8 cellular contexts compared by ENCODE assay signal in genomic region chr15:74873036-74873755, GRCh38. TPM values are rescaled to one million over a fixed set of nuclear protein-coding genes. Genes with fewer than 3 reads are reported as not detected.
DNase-seq lines count a peak whose midpoint lies in the region; ATAC-seq and TF ChIP-seq lines count a peak whose summit lies in the region.

SCAMP2 (minus strand) TSS chr15:74873365; CDS start chr15:74873255, 110 bp downstream.

- peak within 1 kb of the TSS; percentile 76 to 86 for H3K4me3 ChIP-seq in cardiac fibroblast (replicated peaks in 1 of 2; ENCODE audit: low read depth in 2 of 2, low read length in 2 of 2)

- H3K4me3 Mint-ChIP-seq in activated B cell treated with CpG ODN at 0.5 μM for 24 hours (peak within 1 kb of the TSS; percentile 90), immature natural killer cell (peak within 1 kb of the TSS; percentile 93 to 100 (median 99))

- H3K27me3 Mint-ChIP-seq in activated B cell treated with CpG ODN at 0.5 μM for 24 hours = no peaks in the 10 kb centered on the region
- H3K27me3 Mint-ChIP-seq in immature natural killer cell (ENCODE audit: low read depth in 3 of 3) = peaks cover 1 to 12% (median 9%) of the 10 kb centered on the region in 3 donors

- H3K27ac Mint-ChIP-seq in activated B cell treated with CpG ODN at 0.5 μM for 24 hours (peak within 1 kb of the TSS; percentile 94), immature natural killer cell (peak within 1 kb of the TSS; percentile 94 to 98 (median 96))

- TF ChIP-seq CTCF in AG09319 (IDR thresholded peaks at IDR 0.05; ENCODE audit: low read depth, low read length) (no peak), activated B cell treated with CpG ODN at 0.5 μM for 24 hours (IDR thresholded peaks at IDR 0.05) (no peak), cardiac fibroblast (IDR thresholded peaks at IDR 0.05; ENCODE audit: low read depth, low read length) (no peak)

- CTCF ChIA-PET in activated B cell treated with CpG ODN at 0.5 μM for 24 hours (lab: Charles Lee) = interaction anchor here (0.9 to 1.3 kb wide), 2 partner anchors 28 to 29 kb away, joined by 5 to 7 read pairs; no protein-coding TSS in a partner anchor

- DNase-seq in AG09319 (ENCODE audit: extremely low read depth, low read depth) (peak; percentile 81), NCI-H345 (lab: John Stamatoyannopoulos, UW) (peak; percentile 88), activated B cell treated with CpG ODN at 0.5 μM for 24 hours (peak; percentile 90), cardiac fibroblast (ENCODE audit: low read depth in 2 of 2) (peak; percentile 96 to 97), immature natural killer cell (peak; percentile 94 to 95 (median 95)), smooth muscle cell of the brain vasculature (ENCODE audit: low read depth, low spot score) (peak; percentile 86)

- intact Hi-C loops in activated B cell treated with CpG ODN at 0.5 μM for 24 hours (cut with micrococcal nuclease) = loop anchor here (1.0 to 2.0 kb wide), 7 partner anchors 17 to 332 kb away; partner anchors contain the start of genes ARID3B, CLK3, COX5A and FAM219B

- H3K9me3 Mint-ChIP-seq in activated B cell treated with CpG ODN at 0.5 μM for 24 hours (no peaks in the 10 kb centered on the region), immature natural killer cell (no peaks in the 10 kb centered on the region)

- ATAC-seq in GM19025 (IDR thresholded peaks at IDR 0.05; ENCODE audit: low read depth, unreplicated experiment) = peak; percentile 72
- ATAC-seq in HG03280 (IDR thresholded peaks at IDR 0.05; ENCODE audit: unreplicated experiment) = peak; percentile 84
- peak; percentile 93 for ATAC-seq in activated B cell treated with CpG ODN at 0.5 μM for 24 hours (ENCODE audit: low read depth)

- peaks cover 31% of the 10 kb centered on the region for H3K36me3 Mint-ChIP-seq in activated B cell treated with CpG ODN at 0.5 μM for 24 hours (ENCODE audit: low read depth)
- peaks cover 0 to 5% (median 4%) of the 10 kb centered on the region in 3 donors for H3K36me3 Mint-ChIP-seq in immature natural killer cell

- H3K4me1 Mint-ChIP-seq in activated B cell treated with CpG ODN at 0.5 μM for 24 hours (peaks cover 50% of the 10 kb centered on the region), immature natural killer cell (peaks cover 48 to 54% of the 10 kb centered on the region in 2 donors)

- POLR2A ChIA-PET in activated B cell treated with CpG ODN at 0.5 μM for 24 hours (lab: Charles Lee) = interaction anchor here (0.5 to 2.6 kb wide), 16 partner anchors 10 to 767 kb away, joined by 3 to 17 read pairs (median 4); partner anchors contain the start of genes FAM219B, IMP3, MPI and SIN3A

RNA-seq across cellular contexts. Expression of gene SCAMP2, which starts in this region (rescaled TPM):
- total RNA-seq in activated B cell treated with CpG ODN at 0.5 μM for 24 hours = 112 and 129 TPM in 2 replicates
- polyA plus RNA-seq in immature natural killer cell = 100 to 1,000 TPM; 115 to 181 (median 141) TPM

Comparison
In these comparisons a context has a peak if more than half of its experiments do, and no peak if none do; other contexts are left out.
1. Peak in every context shown above with its lines: DNase-seq, ATAC-seq and H3K4me3 ChIP-seq.